Comparison of ENCODE assay signal across 8 cellular contexts in genomic region chr6:106629103-106629858, GRCh38. TPM values are rescaled to one million over a fixed set of nuclear protein-coding genes. Genes with fewer than 3 reads are reported as not detected.
A peak's percentile ranks its signal among the peaks of the same experiment; 100 is the strongest.
DNase-seq lines count a peak whose midpoint lies in the region; ATAC-seq and TF ChIP-seq lines count a peak whose summit lies in the region.

QRSL1 (plus strand) TSS chr6:106629578; CDS start chr6:106629682, 104 bp downstream.
A gene with protein sequence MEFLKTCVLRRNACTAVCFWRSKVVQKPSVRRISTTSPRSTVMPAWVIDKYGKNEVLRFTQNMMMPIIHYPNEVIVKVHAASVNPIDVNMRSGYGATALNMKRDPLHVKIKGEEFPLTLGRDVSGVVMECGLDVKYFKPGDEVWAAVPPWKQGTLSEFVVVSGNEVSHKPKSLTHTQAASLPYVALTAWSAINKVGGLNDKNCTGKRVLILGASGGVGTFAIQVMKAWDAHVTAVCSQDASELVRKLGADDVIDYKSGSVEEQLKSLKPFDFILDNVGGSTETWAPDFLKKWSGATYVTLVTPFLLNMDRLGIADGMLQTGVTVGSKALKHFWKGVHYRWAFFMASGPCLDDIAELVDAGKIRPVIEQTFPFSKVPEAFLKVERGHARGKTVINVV (minus strand): TSS chr6:106629498. CDS start chr6:106629021, 477 bp downstream.

- intact Hi-C loops in breast epithelium (cut with DNase I; ENCODE audit: low total_unique reads), result no loop called here

- TF ChIP-seq CTCF in VCaP (conservative IDR thresholded peaks at IDR 0.05) (no peak), breast epithelium (IDR thresholded peaks at IDR 0.05) (no peak)

- ATAC-seq in GM18868 (IDR thresholded peaks at IDR 0.05; ENCODE audit: unreplicated experiment) (peak; percentile 87), HG03103 (IDR thresholded peaks at IDR 0.05; ENCODE audit: low read depth, unreplicated experiment) (peak; percentile 71)

- no peaks in the 10 kb centered on the region for H3K9me3 ChIP-seq in breast epithelium
- H3K9me3 ChIP-seq in iPS-20b (ENCODE audit: insufficient read depth, low read depth, low read length), result no peaks in the 10 kb centered on the region

- peak within 1 kb of the TSS; percentile 97 for H3K9ac ChIP-seq in iPS-20b (ENCODE audit: low read depth, low read length)

- H3K27me3 ChIP-seq in breast epithelium (no peaks in the 10 kb centered on the region), iPS-20b (ENCODE audit: insufficient read depth, low read length) (no peaks in the 10 kb centered on the region)

- peak; percentile 90 for DNase-seq in ACHN
- peak; percentile 88 for DNase-seq in NCI-H2196 (lab: John Stamatoyannopoulos, UW; ENCODE audit: unreplicated experiment)
- DNase-seq in breast epithelium (ENCODE audit: low spot score in 2 of 2), result peak; percentile 83 to 84

- H3K36me3 ChIP-seq in breast epithelium (no peaks in the 10 kb centered on the region), iPS-20b (ENCODE audit: insufficient read depth, low read depth, low read length) (no peaks in the 10 kb centered on the region)

- H3K4me1 ChIP-seq in breast epithelium (peaks cover 0 to 7% of the 10 kb centered on the region in 2 donors), iPS-20b (ENCODE audit: insufficient read depth, low read length) (peaks cover 12% of the 10 kb centered on the region)

- H3K4me3 ChIP-seq in breast epithelium, result peak within 1 kb of the TSS; percentile 63 to 83 (median 79)
- H3K4me3 ChIP-seq in iPS-20b (ENCODE audit: low read length), result peak within 1 kb of the TSS; percentile 97
- peak within 1 kb of the TSS; percentile 51 to 93 (median 77) for H3K4me3 ChIP-seq in skin epidermis

- H3K27ac ChIP-seq in VCaP (peak within 1 kb of the TSS; percentile 77), breast epithelium (peak within 1 kb of the TSS; percentile 70 to 77), iPS-20b (ENCODE audit: low read length) (peak within 1 kb of the TSS; percentile 62), skin epidermis (peak within 1 kb of the TSS; percentile 53 to 93 (median 82))

- TF ChIP-seq POLR2A in breast epithelium (IDR thresholded peaks at IDR 0.05), result no peak

- in situ Hi-C loops in ACHN (cut with HindIII; ENCODE audit: low pct_ligation_motif_present, low pct_unique_long_range_greater_than_20kb, low sequenced_read_pairs), result no loop called here

RNA-seq across cellular contexts. Expression of gene QRSL1, which starts in this region (rescaled TPM):
- 10 to 100 TPM in 1 of 3 donors, 1 to 10 TPM in 2; 7.4 to 17.1 (median 9.2) TPM for total RNA-seq in breast epithelium

RNA-seq across cellular contexts. Expression of the second gene that starts in this region (rescaled TPM):
- 1 to 10 TPM; 1.4 to 7.6 (median 4.3) TPM for total RNA-seq in breast epithelium

Comparison
In these comparisons a context has a peak if more than half of its experiments do, and no peak if none do; other contexts are left out.
1. Peak in every context shown above with its lines: DNase-seq, ATAC-seq, H3K4me3 ChIP-seq and H3K27ac ChIP-seq.